8 cellular contexts compared by ENCODE assay signal in genomic region chr7:66237876-66238617, GRCh38. TPM values are rescaled to one million over a fixed set of nuclear protein-coding genes. Genes with fewer than 3 reads are reported as not detected.
DNase-seq lines count a peak whose midpoint lies in the region; ATAC-seq and TF ChIP-seq lines count a peak whose summit lies in the region.
"Not testable (repeated sequence)": the region's sequence is repeated elsewhere in the genome, so short reads cannot be mapped to it uniquely, and the experiment has no call there.

No MANE protein-coding gene starts in this region.

- not testable (repeated sequence) for H3K4me3 ChIP-seq in kidney epithelial cell (ENCODE audit: low read depth, low read length); thoracic aorta

- H3K4me1 Mint-ChIP-seq in brain = not testable (repeated sequence)
- peaks cover 31% of the 10 kb centered on the region for H3K4me1 Mint-ChIP-seq in mesothelial cell of epicardium

- H3K4me3 Mint-ChIP-seq in brain = peak overlapping the region in 1 of 5 experiments; percentile 67
- not testable (repeated sequence) for H3K4me3 Mint-ChIP-seq in mesothelial cell of epicardium

- H3K4me1 ChIP-seq in thoracic aorta (ENCODE audit: control insufficient read depth in 1 of 2, low read depth in 2 of 2) = peaks cover 10 to 33% of the 10 kb centered on the region in 2 donors

- not testable (repeated sequence) for H3K27me3 ChIP-seq in kidney epithelial cell (ENCODE audit: control insufficient read depth, insufficient read depth, low read length); thoracic aorta (replicated peaks; ENCODE audit: insufficient read depth)

- ATAC-seq in GM19397 (IDR thresholded peaks at IDR 0.05; ENCODE audit: unreplicated experiment) (peak; percentile 67), HG02763 (IDR thresholded peaks at IDR 0.05; ENCODE audit: unreplicated experiment) (peak; percentile 58), HG03571 (IDR thresholded peaks at IDR 0.05; ENCODE audit: unreplicated experiment) (peak; percentile 59)
- ATAC-seq in thoracic aorta (ENCODE audit: insufficient number of reproducible peaks, low FRiP score, low read depth) = not testable (repeated sequence)

- DNase-seq in ELF-1 (ENCODE audit: low read depth, low spot score) = peak; percentile 35
- DNase-seq in kidney epithelial cell (ENCODE audit: low read depth) = peak; percentile 41
- DNase-seq in mesothelial cell of epicardium (ENCODE audit: low spot score in 2 of 2, unreplicated experiment in 2 of 2); thoracic aorta (ENCODE audit: low spot score): not testable (repeated sequence)

- H3K27me3 Mint-ChIP-seq in brain; mesothelial cell of epicardium (ENCODE audit: low read depth): not testable (repeated sequence)

- not testable (repeated sequence) for TF ChIP-seq CTCF in brain (conservative IDR thresholded peaks at IDR 0.05); kidney epithelial cell (IDR thresholded peaks at IDR 0.05; ENCODE audit: insufficient read depth, low read length, poor library complexity, severe bottlenecking); mesothelial cell of epicardium (IDR thresholded peaks at IDR 0.05; ENCODE audit: unreplicated experiment); thoracic aorta (IDR thresholded peaks at IDR 0.05)

- H3K27ac ChIP-seq in thoracic aorta = peak overlapping the region; percentile 54 to 60

- H3K9me3 ChIP-seq in thoracic aorta = not testable (repeated sequence)

- not testable (repeated sequence) for H3K9me3 Mint-ChIP-seq in brain, mesothelial cell of epicardium

- H3K36me3 Mint-ChIP-seq in brain = peaks cover 35% of the 10 kb centered on the region
- not testable (repeated sequence) for H3K36me3 Mint-ChIP-seq in mesothelial cell of epicardium

- H3K27ac Mint-ChIP-seq in brain (peak overlapping the region in 4 of 5 experiments; percentile 31 to 83 (median 69)), mesothelial cell of epicardium (peak overlapping the region; percentile 89)

- not testable (repeated sequence) for H3K36me3 ChIP-seq in kidney epithelial cell (ENCODE audit: control insufficient read depth, insufficient read depth, low read length); thoracic aorta

RNA-seq across cellular contexts. Expression of gene TPST1, which starts 32.9 kb away (rescaled TPM):
- polyA plus RNA-seq in brain (ENCODE audit: insufficient read depth, low read depth, low replicate concordance) = 14.6 TPM
- total RNA-seq in kidney epithelial cell (34.4 and 42.9 TPM in 2 replicates), mesothelial cell of epicardium (36.7 to 41.2 TPM (median 37.7 TPM) in 3 replicates), thoracic aorta (10 to 100 TPM; 18.1 to 25.4 TPM)
